Comparison of ENCODE assay signal across 30 cellular contexts in genomic region chr17:27982688-27983087, GRCh38.
"Had no signal": no experiment of that assay in that cellular context is flagged by ENCODE, and none has a peak within 500 bp of the region (broad histone marks: within the 10 kb centered on the region; RNA-seq: fewer than 3 reads in every experiment).

No MANE protein-coding gene starts in this region.

- DNase-seq: activated CD4-positive, alpha-beta T cell treated with anti-CD3 and anti-CD28 coated beads for 36 hours; activated CD4-positive, alpha-beta T cell treated with anti-CD3 and anti-CD28 coated beads, Interleukin-2, amount 10 ng/mL, durations not matched to agents 7 days and 5 days; activated CD4-positive, alpha-beta T cell treated with anti-CD3 and anti-CD28 coated beads, Interleukin-2, amount 50 U/mL, for 48 hours; activated CD8-positive, alpha-beta T cell treated with anti-CD3 and anti-CD28 coated beads, Interleukin-2, amount 10 ng/mL, durations not matched to agents 7 days and 5 days; activated gamma-delta T cell; activated naive CD4-positive, alpha-beta T cell treated with Interleukin-2 at 50 U/mL for 16 hours; activated naive CD8-positive, alpha-beta T cell treated with anti-CD3 and anti-CD28 coated beads, Interleukin-2, amount 10 ng/mL, durations not matched to agents 7 days and 5 days; activated T-cell treated with anti-CD3 and anti-CD28 coated beads, Interleukin-2, amount 50 U/mL, for 24 hours; body of pancreas; Kasumi-1; KG1; MG63; NCI-H1048; NCI-H1105 treated with DMSO at 0.1 percent for 48 hours; NCI-H1436; NCI-H1694; NCI-H1930; NCI-H2081 treated with DMSO at 0.1 percent for 48 hours; NCI-H510A treated with DMSO at 0.1 percent for 48 hours; NCI-H69; NK-92 treated with Interleukin-12 subunit alpha and Interleukin-12 subunit beta, amount 100 ng/mL, for 24 hours; Right ventricle myocardium superior; SW 1271; T-helper 1 cell; T-helper 2 cell; T-helper 9 cell had no signal

- H3K9me3 Mint-ChIP-seq: activated CD4-positive, alpha-beta T cell treated with anti-CD3 and anti-CD28 coated beads, Interleukin-2, amount 10 ng/mL, durations not matched to agents 7 days and 5 days; activated naive CD4-positive, alpha-beta T cell treated with anti-CD3 and anti-CD28 coated beads, Interleukin-2, amount 50 U/mL, for 24 hours; activated naive CD8-positive, alpha-beta T cell treated with anti-CD3 and anti-CD28 coated beads, Interleukin-2, amount 10 ng/mL, durations not matched to agents 7 days and 5 days; activated T-cell treated with anti-CD3 and anti-CD28 coated beads, Interleukin-2, amount 50 U/mL, for 24 hours; activated T-helper 2 cell treated with anti-CD3 and anti-CD28 coated beads, Interferon-gamma antibody, Interleukin-2, Interleukin-4, amounts not matched to agents 10 μg/mL and 5 μg/mL and 100 μg/mL, durations not matched to agents 14 hours and 24 hours and 36 hours had no signal

- H3K27ac ChIP-seq: body of pancreas, breast epithelium had no signal

- ATAC-seq: activated CD4-positive, alpha-beta T cell treated with anti-CD3 and anti-CD28 coated beads for 36 hours; activated CD8-positive, alpha-beta T cell treated with anti-CD3 and anti-CD28 coated beads, Interleukin-2, amount 10 ng/mL, durations not matched to agents 7 days and 5 days; body of pancreas had no signal

- FAIRE-seq: astrocyte had no signal

- H3K4me3 ChIP-seq: body of pancreas, breast epithelium, MG63 had no signal

- H3K36me3 ChIP-seq: breast epithelium, MG63 had no signal

- H3K9me3 ChIP-seq: body of pancreas, breast epithelium, MG63 had no signal

- H3K27ac Mint-ChIP-seq: activated CD4-positive, alpha-beta T cell treated with anti-CD3 and anti-CD28 coated beads for 36 hours; activated CD4-positive, alpha-beta T cell treated with anti-CD3 and anti-CD28 coated beads, Interleukin-2, amount 10 ng/mL, durations not matched to agents 7 days and 5 days; activated CD8-positive, alpha-beta T cell treated with anti-CD3 and anti-CD28 coated beads, Interleukin-2, amount 10 ng/mL, durations not matched to agents 7 days and 5 days; activated naive CD4-positive, alpha-beta T cell treated with anti-CD3 and anti-CD28 coated beads, Interleukin-2, amount 50 U/mL, for 24 hours; activated naive CD8-positive, alpha-beta T cell treated with anti-CD3 and anti-CD28 coated beads, Interleukin-2, amount 10 ng/mL, durations not matched to agents 7 days and 5 days; activated T-cell treated with anti-CD3 and anti-CD28 coated beads, Interleukin-2, amount 50 U/mL, for 24 hours; activated T-helper 2 cell treated with anti-CD3 and anti-CD28 coated beads, Interferon-gamma antibody, Interleukin-2, Interleukin-4, amounts not matched to agents 10 μg/mL and 5 μg/mL and 100 μg/mL, durations not matched to agents 14 hours and 24 hours and 36 hours had no signal

- H3K4me3 Mint-ChIP-seq: activated CD4-positive, alpha-beta T cell treated with anti-CD3 and anti-CD28 coated beads for 36 hours; activated CD4-positive, alpha-beta T cell treated with anti-CD3 and anti-CD28 coated beads, Interleukin-2, amount 10 ng/mL, durations not matched to agents 7 days and 5 days; activated CD8-positive, alpha-beta T cell treated with anti-CD3 and anti-CD28 coated beads, Interleukin-2, amount 10 ng/mL, durations not matched to agents 7 days and 5 days; activated naive CD4-positive, alpha-beta T cell treated with anti-CD3 and anti-CD28 coated beads, Interleukin-2, amount 50 U/mL, for 24 hours; activated naive CD8-positive, alpha-beta T cell treated with anti-CD3 and anti-CD28 coated beads, Interleukin-2, amount 10 ng/mL, durations not matched to agents 7 days and 5 days; activated T-cell treated with anti-CD3 and anti-CD28 coated beads, Interleukin-2, amount 50 U/mL, for 24 hours had no signal

- H3K27me3 ChIP-seq: body of pancreas, breast epithelium, MG63 had no signal

- H3K4me1 ChIP-seq: breast epithelium had no signal

- H3K36me3 Mint-ChIP-seq: activated naive CD4-positive, alpha-beta T cell treated with anti-CD3 and anti-CD28 coated beads, Interleukin-2, amount 50 U/mL, for 24 hours; activated naive CD8-positive, alpha-beta T cell treated with anti-CD3 and anti-CD28 coated beads, Interleukin-2, amount 10 ng/mL, durations not matched to agents 7 days and 5 days had no signal

- H3K4me1 Mint-ChIP-seq: activated CD4-positive, alpha-beta T cell treated with anti-CD3 and anti-CD28 coated beads, Interleukin-2, amount 10 ng/mL, durations not matched to agents 7 days and 5 days had no signal
